In genomic region chr11:16902182-16902581, GRCh38 we compare ENCODE assay signal across 9 cellular contexts.
DNase-seq lines count a peak whose midpoint lies in the region; ATAC-seq, FAIRE-seq and TF ChIP-seq lines count a peak whose summit lies in the region.
"Had no signal": no experiment of that assay in that cellular context is flagged by ENCODE, and none has a peak within 500 bp of the region (broad histone marks: within the 10 kb centered on the region; RNA-seq: fewer than 3 reads in every experiment).

No MANE protein-coding gene starts in this region.

- BruUV-seq in endothelial cell of umbilical vein (replicated peaks; lab: Mats Ljungman, UMichigan) = no TSS peak

- H4K20me1 ChIP-seq in endothelial cell of umbilical vein (replicated peaks; ENCODE audit: control insufficient read depth, extremely low read depth, insufficient read depth, low read length) = no peaks in the 10 kb centered on the region

- TF ChIP-seq CTCF in GM13976 (IDR thresholded peaks at IDR 0.05; ENCODE audit: borderline replicate concordance, control extremely low read depth, extremely low read depth, insufficient read depth, missing control alignments) (no peak), endothelial cell of umbilical vein (IDR thresholded peaks at IDR 0.05; ENCODE audit: extremely low read depth in 1 of 2, insufficient read depth in 1 of 2, low read depth in 1 of 2, low read length in 2 of 2) (no peak), endothelial cell (IDR thresholded peaks at IDR 0.05; ENCODE audit: unreplicated experiment) (no peak)

- peaks cover 32% of the 10 kb centered on the region for H3K4me1 ChIP-seq in endothelial cell of umbilical vein (ENCODE audit: control insufficient read depth, extremely low read depth, insufficient read depth, low read length)
- H3K4me1 ChIP-seq: SJSA1 had no signal

- no peak for TF ChIP-seq POLR2A in endothelial cell of umbilical vein (IDR thresholded peaks at IDR 0.05; ENCODE audit: low read depth, low read length)

- H3K4me1 Mint-ChIP-seq in endothelial cell (ENCODE audit: unreplicated experiment) = peaks cover 27% of the 10 kb centered on the region

- H3K9me3 Mint-ChIP-seq in endothelial cell (ENCODE audit: unreplicated experiment) = peaks cover 5% of the 10 kb centered on the region

- no peak overlapping the region for H3K9ac ChIP-seq in endothelial cell of umbilical vein (replicated peaks; ENCODE audit: extremely low read depth, insufficient read depth, low read length)

- H3K9me3 ChIP-seq in endothelial cell of umbilical vein (replicated peaks; ENCODE audit: control insufficient read depth, insufficient read depth, low read length) = no peaks in the 10 kb centered on the region
- H3K9me3 ChIP-seq: SJSA1 had no signal

- DNase-seq in GM13976 (ENCODE audit: low spot score) (peak; percentile 60), endothelial cell of umbilical vein (ENCODE audit: low read depth, low spot score) (no peak), HPDE6-E6E7 (ENCODE audit: extremely low spot score) (no peak), endothelial cell (ENCODE audit: low spot score) (no peak), NCI-H510A (lab: John Stamatoyannopoulos, UW) (no peak)
- DNase-seq in activated effector memory CD4-positive, alpha-beta T cell treated with Interleukin-2 at 50 U/mL for 16 hours = no peak

- peak overlapping the region; percentile 72 for H3K27ac ChIP-seq in endothelial cell of umbilical vein (ENCODE audit: insufficient read depth, low read depth, low read length)
- H3K27ac ChIP-seq: SJSA1 had no signal

- peaks cover 4% of the 10 kb centered on the region for H3K36me3 Mint-ChIP-seq in endothelial cell (ENCODE audit: low read depth, unreplicated experiment)

- peak; percentile 84 for ATAC-seq in GM21447 (IDR thresholded peaks at IDR 0.05; ENCODE audit: unreplicated experiment)
- ATAC-seq in HG03469 (IDR thresholded peaks at IDR 0.05; ENCODE audit: unreplicated experiment) = peak; percentile 79

- H3K4me3 Mint-ChIP-seq in endothelial cell (ENCODE audit: unreplicated experiment) = no peak overlapping the region

- H3K27me3 ChIP-seq in endothelial cell of umbilical vein (ENCODE audit: control insufficient read depth in 2 of 2, insufficient read depth in 2 of 2, low read length in 2 of 2) = no peaks in the 10 kb centered on the region

- dilution Hi-C loops in endothelial cell of umbilical vein (cut with MboI; ENCODE audit: extremely low pct_ligation_motif_present, low sequenced_read_pairs) = no loop called here

- intact Hi-C loops in endothelial cell of umbilical vein (cut with micrococcal nuclease) = loop anchor here (2.0 kb wide), 2 partner anchors 17 to 111 kb away; no protein-coding TSS in a partner anchor

- peaks cover 2% of the 10 kb centered on the region for H3K27me3 Mint-ChIP-seq in endothelial cell (ENCODE audit: unreplicated experiment)

- in situ Hi-C loops in GM13976 (cut with MboI; ENCODE audit: low sequenced_read_pairs, unreplicated experiment) = no loop called here

- no peaks in the 10 kb centered on the region for H3K79me2 ChIP-seq in endothelial cell of umbilical vein (ENCODE audit: control insufficient read depth, insufficient read depth, low read length)

- no peaks in the 10 kb centered on the region for H3K36me3 ChIP-seq in endothelial cell of umbilical vein (ENCODE audit: control insufficient read depth in 2 of 2, extremely low read depth in 1 of 2, insufficient read depth in 2 of 2, low read length in 2 of 2)
- H3K36me3 ChIP-seq: SJSA1 had no signal

- H3K4me3 ChIP-seq in endothelial cell of umbilical vein (replicated peaks in 1 of 3; ENCODE audit: insufficient read depth in 1 of 3, low read depth in 1 of 3, low read length in 3 of 3) = no peak overlapping the region
- H3K4me3 ChIP-seq: SJSA1 had no signal

- CTCF ChIA-PET in endothelial cell of umbilical vein (lab: Charles Lee) = interaction anchor here (0.8 to 1.7 kb wide), 8 partner anchors 10 to 161 kb away, joined by 3 to 8 read pairs (median 4); no protein-coding TSS in a partner anchor

- FAIRE-seq in endothelial cell of umbilical vein (lab: Jason Lieb, UNC) = no peak

- H2AFZ ChIP-seq in endothelial cell of umbilical vein (ENCODE audit: low read depth, low read length) = no peak overlapping the region

- H3K9me1 ChIP-seq in endothelial cell of umbilical vein (replicated peaks; ENCODE audit: control insufficient read depth, extremely low read depth, insufficient read depth, low read length) = no peaks in the 10 kb centered on the region

- H3K4me2 ChIP-seq in endothelial cell of umbilical vein (ENCODE audit: insufficient read depth, low read length) = peak overlapping the region; percentile 86

- H3K27ac Mint-ChIP-seq in endothelial cell (ENCODE audit: unreplicated experiment) = no peak overlapping the region

- POLR2A ChIA-PET in endothelial cell of umbilical vein (lab: Charles Lee) = interaction anchor here (0.6 kb wide), 2 partner anchors 88 to 189 kb away, joined by 3 to 8 read pairs; no protein-coding TSS in a partner anchor

TF ChIP-seq in endothelial cell of umbilical vein, 7 proteins besides CTCF, POLR2A, EP300 and RAD21:
- TF ChIP-seq POLR2AphosphoS5 (IDR thresholded peaks at IDR 0.05; ENCODE audit: insufficient read depth, low read depth, low read length) (no peak), EZH2 (IDR thresholded peaks at IDR 0.05; ENCODE audit: borderline replicate concordance, low read depth, low read length, severe bottlenecking) (no peak), JUN (IDR thresholded peaks at IDR 0.05; ENCODE audit: borderline replicate concordance, insufficient read depth, insufficient read length, low read depth) (peak; percentile 39), FOS (IDR thresholded peaks at IDR 0.05; ENCODE audit: borderline replicate concordance, insufficient read depth, low read length) (no peak), MYC (IDR thresholded peaks at IDR 0.05; ENCODE audit: low read depth, low read length) (no peak), MAX (IDR thresholded peaks at IDR 0.05; ENCODE audit: insufficient read depth, insufficient read length) (no peak), GATA2 (IDR thresholded peaks at IDR 0.05; ENCODE audit: insufficient read depth, insufficient read length, low read depth, low read length) (no peak)
